8 cellular contexts compared by ENCODE assay signal in genomic region chr6:8063762-8064637, GRCh38. TPM values are rescaled to one million over a fixed set of nuclear protein-coding genes. Genes with fewer than 3 reads are reported as not detected.
DNase-seq lines count a peak whose midpoint lies in the region; ATAC-seq and TF ChIP-seq lines count a peak whose summit lies in the region.

TSS of gene BLOC1S5 (minus strand) at chr6:8064389. CDS start at chr6:8064376, 13 bp downstream.

- CTCF ChIA-PET in Panc1 (lab: Charles Lee) = interaction anchor here (0.7 kb wide), 1 partner anchor 343 kb away, joined by 3 read pairs; no protein-coding TSS in a partner anchor

- H3K27ac ChIP-seq in Panc1 (ENCODE audit: low read length) = peak within 1 kb of the TSS; percentile 97
- peak within 1 kb of the TSS; percentile 60 for H3K27ac ChIP-seq in muscle layer of colon (ENCODE audit: low read depth, low read length)

- peak; percentile 24; the same call in 1 of the 2 replicates for TF ChIP-seq CTCF in Panc1 (IDR thresholded peaks at IDR 0.05)

- H3K9ac ChIP-seq in muscle layer of colon (ENCODE audit: low read length) = peak within 1 kb of the TSS; percentile 91

- ATAC-seq in GM21723 (IDR thresholded peaks at IDR 0.05; ENCODE audit: unreplicated experiment) = peak; percentile 90
- ATAC-seq in Panc1 = peak; percentile 97
- ATAC-seq in activated T-cell treated with anti-CD3 and anti-CD28 coated beads, Interleukin-2, amount 50 U/mL, for 4 hours = peak; percentile 90 to 93
- peak; percentile 97 for ATAC-seq in esophagus mucosa

- H3K9me3 Mint-ChIP-seq in activated T-cell treated with anti-CD3 and anti-CD28 coated beads, Interleukin-2, amount 50 U/mL, for 4 hours = no peaks in the 10 kb centered on the region

- peak within 1 kb of the TSS; percentile 82 for H3K4me3 ChIP-seq in Panc1 (ENCODE audit: low read depth in 2 of 2, low read length in 2 of 2)
- H3K4me3 ChIP-seq in muscle layer of colon (ENCODE audit: low read depth in 1 of 2, low read length in 2 of 2) = peak within 1 kb of the TSS; percentile 53 to 83

- H3K4me3 Mint-ChIP-seq in activated T-cell treated with anti-CD3 and anti-CD28 coated beads, Interleukin-2, amount 50 U/mL, for 4 hours = peak within 1 kb of the TSS; percentile 95

- H3K36me3 ChIP-seq in Panc1 (ENCODE audit: control insufficient read depth, insufficient read depth, low read length) = peaks cover 7% of the 10 kb centered on the region; the same call in 1 of the 2 replicates
- peaks cover 17% of the 10 kb centered on the region for H3K36me3 ChIP-seq in muscle layer of colon (ENCODE audit: insufficient read depth, low read length)

- H3K36me3 Mint-ChIP-seq in activated T-cell treated with anti-CD3 and anti-CD28 coated beads, Interleukin-2, amount 50 U/mL, for 4 hours (ENCODE audit: insufficient read depth) = peaks cover 11% of the 10 kb centered on the region

- BruUV-seq in Panc1 (replicated peaks; lab: Mats Ljungman, UMichigan) = no TSS peak

- H3K27me3 ChIP-seq in Panc1 (ENCODE audit: control insufficient read depth, insufficient read depth, low read length) (no peaks in the 10 kb centered on the region), muscle layer of colon (ENCODE audit: control insufficient read depth in 1 of 2, insufficient read depth in 2 of 2, low read length in 2 of 2) (no peaks in the 10 kb centered on the region)

- peak; percentile 92 for DNase-seq in DMS53 treated with DMSO at 0.1 percent for 48 hours (lab: John Stamatoyannopoulos, UW; ENCODE audit: unreplicated experiment)
- peak; percentile 95 for DNase-seq in KG1 (lab: John Stamatoyannopoulos, UW)
- no peak for DNase-seq in Panc1 (ENCODE audit: low read depth, low spot score)
- DNase-seq in activated T-cell treated with anti-CD3 and anti-CD28 coated beads, Interleukin-2, amount 50 U/mL, for 4 hours = peak; percentile 95
- peak; percentile 99 for DNase-seq in stimulated activated CD8-positive, alpha-beta memory T cell treated with anti-CD3 and anti-CD28 coated beads, Interleukin-7, amount 100 ng/mL, for 24 hours (ENCODE audit: low read depth)

- H3K27me3 Mint-ChIP-seq in activated T-cell treated with anti-CD3 and anti-CD28 coated beads, Interleukin-2, amount 50 U/mL, for 4 hours (ENCODE audit: low read depth) = no peaks in the 10 kb centered on the region

- H3K9me3 ChIP-seq in Panc1 (ENCODE audit: control insufficient read depth, insufficient read depth, low read depth, low read length) = no peaks in the 10 kb centered on the region
- no peaks in the 10 kb centered on the region for H3K9me3 ChIP-seq in muscle layer of colon (ENCODE audit: low read length)

- intact Hi-C loops in Panc1 (cut with micrococcal nuclease; ENCODE audit: unreplicated experiment) = no loop called here

- POLR2A ChIA-PET in Panc1 (lab: Charles Lee) = interaction anchor here (0.6 kb wide), 2 partner anchors 38 to 58 kb away, joined by 3 read pairs; no protein-coding TSS in a partner anchor

- in situ Hi-C loops in Panc1 (cut with HindIII; ENCODE audit: low pct_unique_long_range_greater_than_20kb, low sequenced_read_pairs) = no loop called here

- peaks cover 15% of the 10 kb centered on the region; the same call in 1 of the 2 replicates for H3K4me1 ChIP-seq in Panc1 (ENCODE audit: control insufficient read depth, insufficient read depth, low read length)
- peaks cover 9% of the 10 kb centered on the region for H3K4me1 ChIP-seq in muscle layer of colon (ENCODE audit: insufficient read depth, low read length)

- H3K4me1 Mint-ChIP-seq in activated T-cell treated with anti-CD3 and anti-CD28 coated beads, Interleukin-2, amount 50 U/mL, for 4 hours (ENCODE audit: low read depth) = peaks cover 25% of the 10 kb centered on the region

RNA-seq across cellular contexts. Expression of gene BLOC1S5, which starts in this region (rescaled TPM):
- 11.8 TPM for total RNA-seq in Panc1 (2021; ENCODE audit: unreplicated experiment)
- 10.7 TPM for polyA plus RNA-seq in Panc1 (2012; ENCODE audit: insufficient read length)
- 10 to 100 TPM; 11.2 to 15.2 (median 15.0) TPM for total RNA-seq in activated T-cell treated with anti-CD3 and anti-CD28 coated beads, Interleukin-2, amount 50 U/mL, for 4 hours
- total RNA-seq in esophagus mucosa = 6.5 TPM
